8 cellular contexts compared by ENCODE assay signal in the genomic region with DNA sequence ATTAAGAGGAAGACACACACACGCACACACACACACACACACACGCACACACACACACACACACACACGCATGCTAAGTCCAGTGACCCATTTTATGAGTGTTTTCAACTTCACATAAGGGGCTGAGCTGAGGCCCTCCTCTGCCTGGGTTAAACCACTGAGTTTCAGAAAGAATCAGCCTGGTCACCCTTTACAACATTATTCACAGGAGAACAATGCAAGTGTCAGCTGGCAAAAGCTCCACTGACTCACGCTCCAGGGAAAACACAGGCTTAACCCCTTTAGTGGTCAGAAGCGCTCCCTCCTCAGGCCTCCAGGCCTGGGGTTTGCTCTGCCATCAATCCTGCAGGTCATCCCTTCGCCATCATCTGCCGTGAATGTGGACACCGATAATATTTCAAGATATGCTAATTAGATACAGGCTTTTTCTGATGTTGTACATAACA. TPM values are rescaled to one million over a fixed set of nuclear protein-coding genes. Genes with fewer than 3 reads are reported as not detected.
A peak's percentile ranks its signal among the peaks of the same experiment; 100 is the strongest.
DNase-seq lines count a peak whose midpoint lies in the region; ATAC-seq, FAIRE-seq and TF ChIP-seq lines count a peak whose summit lies in the region.

No MANE protein-coding gene starts in this region.

- intact Hi-C loops in right cardiac atrium (cut with DNase I) (loop anchor here in 3 of 4 donors (5.0 to 10.0 kb wide), 3 partner anchors 49 to 69 kb away; no protein-coding TSS in a partner anchor), sigmoid colon (cut with DNase I) (loop anchor here (2.0 kb wide), 1 partner anchor 73 kb away; no protein-coding TSS in a partner anchor)

- H3K4me3 ChIP-seq in GM12865 (ENCODE audit: low read depth, low read length) (no peak overlapping the region), astrocyte (ENCODE audit: insufficient read depth, low read depth, low read length) (no peak overlapping the region), right cardiac atrium (ENCODE audit: low read length) (no peak overlapping the region), sigmoid colon (no peak overlapping the region), Karpas-422 (ENCODE audit: low read length) (no peak overlapping the region)

- peaks cover 25% of the 10 kb centered on the region for H3K36me3 Mint-ChIP-seq in astrocyte (ENCODE audit: low read depth, unreplicated experiment)
- peaks cover 11% of the 10 kb centered on the region for H3K36me3 Mint-ChIP-seq in activated naive CD8-positive, alpha-beta T cell treated with anti-CD3 and anti-CD28 coated beads, Interleukin-2, amount 50 U/mL, for 24 hours (ENCODE audit: low read depth)

- peak; percentile 99 for FAIRE-seq in astrocyte (lab: Jason Lieb, UNC)

- TF ChIP-seq EP300 in sigmoid colon (IDR thresholded peaks at IDR 0.05) = peak in 1 of 4 donors; percentile 48

- peak; percentile 41 for DNase-seq in GM12865 (ENCODE audit: low read depth)
- peak; percentile 99 for DNase-seq in astrocyte (ENCODE audit: low read depth)
- peak; percentile 76 to 86 (median 77) for DNase-seq in right cardiac atrium
- peak; percentile 91 for DNase-seq in sigmoid colon
- no peak for DNase-seq in activated naive CD8-positive, alpha-beta T cell treated with anti-CD3 and anti-CD28 coated beads, Interleukin-2, amount 50 U/mL, for 24 hours
- no peak for DNase-seq in GDM1 (lab: John Stamatoyannopoulos, UW)
- no peak for DNase-seq in stimulated activated naive CD8-positive, alpha-beta T cell treated with anti-CD3 and anti-CD28 coated beads, Interleukin-15, amount 100 ng/mL, for 72 hours
- no peak for DNase-seq in Karpas-422

- H3K27me3 Mint-ChIP-seq in astrocyte (ENCODE audit: low read depth, unreplicated experiment) = no peaks in the 10 kb centered on the region
- no peaks in the 10 kb centered on the region for H3K27me3 Mint-ChIP-seq in activated naive CD8-positive, alpha-beta T cell treated with anti-CD3 and anti-CD28 coated beads, Interleukin-2, amount 50 U/mL, for 24 hours
- H3K27me3 Mint-ChIP-seq in stimulated activated naive CD8-positive, alpha-beta T cell treated with anti-CD3 and anti-CD28 coated beads, Interleukin-15, amount 100 ng/mL, for 72 hours = no peaks in the 10 kb centered on the region

- peaks cover 29% of the 10 kb centered on the region for H3K4me1 Mint-ChIP-seq in astrocyte (ENCODE audit: low read depth, unreplicated experiment)
- peaks cover 3% of the 10 kb centered on the region for H3K4me1 Mint-ChIP-seq in activated naive CD8-positive, alpha-beta T cell treated with anti-CD3 and anti-CD28 coated beads, Interleukin-2, amount 50 U/mL, for 24 hours
- H3K4me1 Mint-ChIP-seq in stimulated activated naive CD8-positive, alpha-beta T cell treated with anti-CD3 and anti-CD28 coated beads, Interleukin-15, amount 100 ng/mL, for 72 hours = no peaks in the 10 kb centered on the region

- no peaks in the 10 kb centered on the region for H3K27me3 ChIP-seq in astrocyte (ENCODE audit: insufficient read depth, low read length)
- no peaks in the 10 kb centered on the region for H3K27me3 ChIP-seq in right cardiac atrium (ENCODE audit: control insufficient read depth, insufficient read depth)
- no peaks in the 10 kb centered on the region for H3K27me3 ChIP-seq in sigmoid colon
- H3K27me3 ChIP-seq in Karpas-422 (ENCODE audit: low read length) = no peaks in the 10 kb centered on the region

- H3K4me1 ChIP-seq in astrocyte (ENCODE audit: insufficient read depth, low read length) = peaks cover 35% of the 10 kb centered on the region
- peaks cover 11% of the 10 kb centered on the region for H3K4me1 ChIP-seq in right cardiac atrium (ENCODE audit: control insufficient read depth, insufficient read depth, low read length)
- H3K4me1 ChIP-seq in sigmoid colon = peaks cover 0 to 46% (median 41%) of the 10 kb centered on the region in 4 donors
- H3K4me1 ChIP-seq in Karpas-422 (ENCODE audit: low read length) = peaks cover 17% of the 10 kb centered on the region

- no peak for TF ChIP-seq POLR2A in sigmoid colon (IDR thresholded peaks at IDR 0.05)

- no peaks in the 10 kb centered on the region for H3K79me2 ChIP-seq in astrocyte (ENCODE audit: insufficient read depth, low read length)
- no peaks in the 10 kb centered on the region for H3K79me2 ChIP-seq in Karpas-422 (ENCODE audit: low read length)

- TF ChIP-seq CTCF in GM12865 (IDR thresholded peaks at IDR 0.05; ENCODE audit: insufficient read depth, low read depth, low read length, missing control alignments) (no peak), astrocyte (IDR thresholded peaks at IDR 0.05; ENCODE audit: insufficient read depth, low read depth, low read length) (peak; percentile 8), sigmoid colon (IDR thresholded peaks at IDR 0.05) (no peak)

- peaks cover 56% of the 10 kb centered on the region for H4K20me1 ChIP-seq in astrocyte (ENCODE audit: insufficient read depth, low read length)
- no peaks in the 10 kb centered on the region for H4K20me1 ChIP-seq in Karpas-422 (ENCODE audit: insufficient read depth, low read depth, low read length)

- H3K4me3 Mint-ChIP-seq in astrocyte (ENCODE audit: unreplicated experiment) = no peak overlapping the region
- H3K4me3 Mint-ChIP-seq in activated naive CD8-positive, alpha-beta T cell treated with anti-CD3 and anti-CD28 coated beads, Interleukin-2, amount 50 U/mL, for 24 hours = no peak overlapping the region
- no peak overlapping the region for H3K4me3 Mint-ChIP-seq in stimulated activated naive CD8-positive, alpha-beta T cell treated with anti-CD3 and anti-CD28 coated beads, Interleukin-15, amount 100 ng/mL, for 72 hours

- WGBS in right cardiac atrium = 36% methylated on average over 8 of the region's 8 CpGs
- 72 to 74% methylated on average over 8 of the region's 8 CpGs for WGBS in sigmoid colon, 2 donors

- no peaks in the 10 kb centered on the region for H3K9me3 ChIP-seq in astrocyte (ENCODE audit: insufficient read depth, low read depth, low read length)
- no peaks in the 10 kb centered on the region for H3K9me3 ChIP-seq in right cardiac atrium (ENCODE audit: control insufficient read depth, low read length)
- no peaks in the 10 kb centered on the region for H3K9me3 ChIP-seq in sigmoid colon
- no peaks in the 10 kb centered on the region for H3K9me3 ChIP-seq in Karpas-422 (ENCODE audit: low read length)

- no peaks in the 10 kb centered on the region for H3K9me3 Mint-ChIP-seq in astrocyte (ENCODE audit: unreplicated experiment)
- H3K9me3 Mint-ChIP-seq in activated naive CD8-positive, alpha-beta T cell treated with anti-CD3 and anti-CD28 coated beads, Interleukin-2, amount 50 U/mL, for 24 hours = no peaks in the 10 kb centered on the region
- no peaks in the 10 kb centered on the region for H3K9me3 Mint-ChIP-seq in stimulated activated naive CD8-positive, alpha-beta T cell treated with anti-CD3 and anti-CD28 coated beads, Interleukin-15, amount 100 ng/mL, for 72 hours

- H3K4me2 ChIP-seq in astrocyte (ENCODE audit: low read length) = peak overlapping the region; percentile 71
- no peak overlapping the region for H3K4me2 ChIP-seq in Karpas-422 (ENCODE audit: low read depth, low read length, poor library complexity, severe bottlenecking)

- no peaks in the 10 kb centered on the region for H3K9me2 ChIP-seq in Karpas-422 (replicated peaks; ENCODE audit: insufficient read depth, low read length)

- H3K27ac ChIP-seq in astrocyte (ENCODE audit: low read depth, low read length) (peak overlapping the region; percentile 47), right cardiac atrium (ENCODE audit: low read length) (peak overlapping the region; percentile 82), sigmoid colon (peak overlapping the region; percentile 75 to 82 (median 78)), Karpas-422 (ENCODE audit: low read length) (no peak overlapping the region)

- ATAC-seq in right cardiac atrium = peak; percentile 68 to 89
- ATAC-seq in activated naive CD8-positive, alpha-beta T cell treated with anti-CD3 and anti-CD28 coated beads, Interleukin-2, amount 50 U/mL, for 24 hours = no peak
- no peak for ATAC-seq in stimulated activated naive CD8-positive, alpha-beta T cell treated with anti-CD3 and anti-CD28 coated beads, Interleukin-15, amount 100 ng/mL, for 72 hours

- peak overlapping the region; percentile 16 for H3K27ac Mint-ChIP-seq in astrocyte (ENCODE audit: unreplicated experiment)
- H3K27ac Mint-ChIP-seq in activated naive CD8-positive, alpha-beta T cell treated with anti-CD3 and anti-CD28 coated beads, Interleukin-2, amount 50 U/mL, for 24 hours = no peak overlapping the region
- no peak overlapping the region for H3K27ac Mint-ChIP-seq in stimulated activated naive CD8-positive, alpha-beta T cell treated with anti-CD3 and anti-CD28 coated beads, Interleukin-15, amount 100 ng/mL, for 72 hours

- H2AFZ ChIP-seq in astrocyte (ENCODE audit: low read depth, low read length) = no peak overlapping the region
- no peak overlapping the region for H2AFZ ChIP-seq in Karpas-422 (ENCODE audit: low read length)

- H3K9ac ChIP-seq in astrocyte (ENCODE audit: low read length) (peak overlapping the region; percentile 44), Karpas-422 (ENCODE audit: low read length) (no peak overlapping the region)

- H3K36me3 ChIP-seq in astrocyte (ENCODE audit: insufficient read depth, low read length) (peaks cover under 1% of the 10 kb centered on the region), sigmoid colon (peaks cover 9 to 46% (median 26%) of the 10 kb centered on the region in 4 donors), Karpas-422 (ENCODE audit: insufficient read depth, low read length) (no peaks in the 10 kb centered on the region)

RNA-seq across cellular contexts. Expression of a gene that starts 46.9 kb away (rescaled TPM):
- 45.6 and 54.6 TPM in 2 replicates for total RNA-seq in astrocyte
- total RNA-seq in right cardiac atrium = 10 to 100 TPM; 52.9 to 94.8 (median 55.1) TPM
- 25.7 TPM for polyA plus RNA-seq in right cardiac atrium
- 10 to 100 TPM; 24.8 to 51.0 (median 29.4) TPM for total RNA-seq in sigmoid colon
- polyA plus RNA-seq in sigmoid colon = 10 to 100 TPM in 2 of 3 donors, 1 to 10 TPM in 1; 8.4 to 18.0 (median 16.9) TPM
- total RNA-seq in Karpas-422 (2014; rRNA removed; shearing (Covaris generic); ENCODE audit: low replicate concordance) = 7.8 and 17.6 TPM in 2 replicates

RNA-seq across cellular contexts. Expression of a gene that starts 47.0 kb away (rescaled TPM):
- total RNA-seq in astrocyte (12.2 and 18.0 TPM in 2 replicates), right cardiac atrium (10 to 100 TPM; 10.2 to 12.9 (median 12.5) TPM), sigmoid colon (10 to 100 TPM; 14.2 to 29.1 (median 17.0) TPM)
- polyA plus RNA-seq in right cardiac atrium (7.6 TPM), sigmoid colon (1 to 10 TPM; 2.1 to 7.0 (median 5.4) TPM)
- 14.1 and 16.2 TPM in 2 replicates for total RNA-seq in Karpas-422 (2014; rRNA removed; shearing (Covaris generic); ENCODE audit: low replicate concordance)

Comparison
In these comparisons a context has a peak if more than half of its experiments do, and no peak if none do; other contexts are left out.
1. DNase-seq: peak in GM12865 (single experiment), astrocyte (single experiment), right cardiac atrium (3 of 3) and sigmoid colon (single experiment); none in activated naive CD8-positive, alpha-beta T cell treated with anti-CD3 and anti-CD28 coated beads, Interleukin-2, amount 50 U/mL, for 24 hours (single experiment), GDM1 (single experiment), stimulated activated naive CD8-positive, alpha-beta T cell treated with anti-CD3 and anti-CD28 coated beads, Interleukin-15, amount 100 ng/mL, for 72 hours (0 of 2) and Karpas-422 (single experiment).
2. ATAC-seq: peak in right cardiac atrium (2 of 2); none in activated naive CD8-positive, alpha-beta T cell treated with anti-CD3 and anti-CD28 coated beads, Interleukin-2, amount 50 U/mL, for 24 hours (single experiment) and stimulated activated naive CD8-positive, alpha-beta T cell treated with anti-CD3 and anti-CD28 coated beads, Interleukin-15, amount 100 ng/mL, for 72 hours (single experiment).